16 cellular contexts compared by ENCODE assay signal in genomic region chr17:67322039-67322787, GRCh38. TPM values are rescaled to one million over a fixed set of nuclear protein-coding genes. Genes with fewer than 3 reads are reported as not detected.
A peak's percentile ranks its signal among the peaks of the same experiment; 100 is the strongest.
DNase-seq lines count a peak whose midpoint lies in the region; ATAC-seq and TF ChIP-seq lines count a peak whose summit lies in the region.
"Had no signal": no experiment of that assay in that cellular context is flagged by ENCODE, and none has a peak within 500 bp of the region (broad histone marks: within the 10 kb centered on the region; RNA-seq: fewer than 3 reads in every experiment).

No MANE protein-coding gene starts in this region.

- ATAC-seq in HG02759 (IDR thresholded peaks at IDR 0.05; ENCODE audit: unreplicated experiment), result no peak
- no peak for ATAC-seq in HG03521 (IDR thresholded peaks at IDR 0.05; ENCODE audit: unreplicated experiment)
- no peak for ATAC-seq in HG03039 (IDR thresholded peaks at IDR 0.05; ENCODE audit: unreplicated experiment)
- ATAC-seq: effector memory CD8-positive, alpha-beta T cell had no signal

- no peak for TF ChIP-seq POLR2A in NB4 (IDR thresholded peaks at IDR 0.05; ENCODE audit: extremely low read depth, insufficient read length)

- no peak overlapping the region for H3K4me3 ChIP-seq in NB4 (ENCODE audit: low read depth, low read length)
- H3K4me3 ChIP-seq: SJSA1, stomach had no signal

- peak; percentile 19 for DNase-seq in Daoy (ENCODE audit: low read depth)
- peak; percentile 37 for DNase-seq in NB4 (ENCODE audit: low read depth)
- DNase-seq in RPMI7951 (ENCODE audit: low read depth), result peak; percentile 16
- peak; percentile 45 for DNase-seq in islet precursor cell
- DNase-seq in dermis blood vessel endothelial cell, result no peak
- DNase-seq: activated CD4-positive, alpha-beta T cell treated with anti-CD3 and anti-CD28 coated beads for 4 hours; CD4-positive, alpha-beta T cell; effector memory CD8-positive, alpha-beta T cell; head of caudate nucleus; NCI-H2107; stimulated activated CD4-positive, alpha-beta T cell treated with anti-CD3 and anti-CD28 coated beads, Interleukin-4, amount 100 ng/mL, for 24 hours; stomach had no signal

- no peak for TF ChIP-seq CTCF in NB4 (IDR thresholded peaks at IDR 0.05; ENCODE audit: low read depth, low read length)

RNA-seq across cellular contexts. Expression of gene PSMD12, which starts 44.2 kb away (rescaled TPM):
- total RNA-seq in Daoy (2014; rRNA removed; shearing (Covaris generic)), result 77.3 and 78.0 TPM in 2 replicates
- 24.4 and 24.8 TPM in 2 replicates for total RNA-seq in RPMI7951 (2014; rRNA removed; shearing (Covaris generic))
- total RNA-seq in dermis blood vessel endothelial cell, result 22.8 and 48.4 TPM in 2 replicates

RNA-seq across cellular contexts. Expression of gene PITPNC1, which starts 54.9 kb away (rescaled TPM):
- total RNA-seq in Daoy (2014; rRNA removed; shearing (Covaris generic)), result 6.9 and 8.4 TPM in 2 replicates
- 16.9 and 23.6 TPM in 2 replicates for total RNA-seq in RPMI7951 (2014; rRNA removed; shearing (Covaris generic))
- 28.6 and 32.0 TPM in 2 replicates for total RNA-seq in dermis blood vessel endothelial cell
